Comparison of ENCODE assay signal across 7 cellular contexts in the genomic region with DNA sequence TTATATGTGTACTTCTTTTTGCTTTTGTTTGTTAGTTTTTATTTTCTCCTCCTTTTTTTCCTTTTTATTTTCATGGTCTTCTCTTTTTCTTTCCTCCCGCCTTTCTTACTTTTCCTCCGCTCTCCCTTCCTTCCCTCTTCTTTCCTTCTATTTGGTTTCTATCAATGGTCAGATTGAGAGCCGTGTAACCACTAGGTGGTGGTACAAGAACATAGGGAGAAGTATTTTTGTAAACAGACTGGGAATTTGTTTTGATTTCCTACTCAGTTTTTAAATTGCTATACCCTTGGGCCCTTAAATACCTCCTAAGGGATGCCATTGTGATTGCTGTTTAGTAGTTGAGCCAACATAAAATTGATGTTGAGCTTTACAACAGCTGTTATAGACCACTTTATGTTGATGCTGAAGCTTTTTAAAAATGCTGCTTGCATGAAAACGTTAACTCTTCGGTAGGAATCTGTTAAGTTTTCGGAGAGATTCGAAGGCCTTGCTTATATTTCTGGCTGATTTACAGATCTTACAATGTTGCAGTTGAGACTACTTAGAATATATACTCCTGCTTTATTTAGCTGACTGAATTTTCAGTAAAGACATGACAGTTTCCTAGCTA.
DNase-seq lines count a peak whose midpoint lies in the region; ATAC-seq, FAIRE-seq and TF ChIP-seq lines count a peak whose summit lies in the region.

No MANE protein-coding gene starts in this region.

- no peak overlapping the region for H3K4me3 ChIP-seq in OCI-LY3 (ENCODE audit: low read length)
- H3K4me3 ChIP-seq in mammary epithelial cell (replicated peaks in 1 of 3; ENCODE audit: insufficient read depth in 1 of 3, low read depth in 2 of 3, low read length in 3 of 3), result no peak overlapping the region
- H3K4me3 ChIP-seq in lower lobe of right lung, result no peak overlapping the region

- H3K79me2 ChIP-seq in OCI-LY3 (ENCODE audit: low read length), result no peaks in the 10 kb centered on the region
- no peaks in the 10 kb centered on the region for H3K79me2 ChIP-seq in mammary epithelial cell (ENCODE audit: insufficient read depth, low read length)

- no peaks in the 10 kb centered on the region for H3K9me3 ChIP-seq in OCI-LY3 (ENCODE audit: insufficient read depth, low read length)
- H3K9me3 ChIP-seq in mammary epithelial cell (replicated peaks; ENCODE audit: insufficient read depth, low read length), result no peaks in the 10 kb centered on the region
- no peaks in the 10 kb centered on the region for H3K9me3 ChIP-seq in lower lobe of right lung

- H3K4me1 ChIP-seq in OCI-LY3 (ENCODE audit: low read length) (peaks cover 30% of the 10 kb centered on the region), mammary epithelial cell (ENCODE audit: insufficient read depth, low read length) (peaks cover 17% of the 10 kb centered on the region), lower lobe of right lung (no peaks in the 10 kb centered on the region)

- no peak overlapping the region for H2AFZ ChIP-seq in OCI-LY3 (ENCODE audit: low read depth, low read length)
- H2AFZ ChIP-seq in mammary epithelial cell (ENCODE audit: low read depth, low read length), result no peak overlapping the region

- WGBS in mammary epithelial cell (ENCODE audit: low coverage, missing lambda C conversion rate), result 54% methylated on average over 6 of the region's 7 CpGs

- ATAC-seq in lower lobe of right lung (no peak), HG03039 (IDR thresholded peaks at IDR 0.05; ENCODE audit: unreplicated experiment) (no peak)

- intact Hi-C loops in mammary epithelial cell (cut with micrococcal nuclease), result loop anchor here (1.0 to 10.0 kb wide), 7 partner anchors 190 to 1030 kb away; a partner anchor contains a TSS
- intact Hi-C loops in lower lobe of right lung (cut with DNase I), result loop anchor here (10.0 kb wide), 1 partner anchor 360 kb away; no protein-coding TSS in a partner anchor

- FAIRE-seq in HTR-8/SVneo (lab: Jason Lieb, UNC), result no peak

- DNase-seq in DMS79 treated with DMSO at 0.1 percent for 48 hours (lab: John Stamatoyannopoulos, UW) (peak; percentile 93), HTR-8/SVneo (ENCODE audit: insufficient read length, low spot score) (peak; percentile 17), mammary epithelial cell (peak; percentile 48), lower lobe of right lung (no peak), GF-D8 (lab: John Stamatoyannopoulos, UW) (no peak)

- H3K27me3 ChIP-seq in OCI-LY3 (ENCODE audit: low read depth, low read length) (peaks cover 51% of the 10 kb centered on the region), mammary epithelial cell (ENCODE audit: insufficient read depth, low read length) (no peaks in the 10 kb centered on the region), lower lobe of right lung (ENCODE audit: low read depth) (no peaks in the 10 kb centered on the region)

- no peak overlapping the region for H3K9ac ChIP-seq in OCI-LY3 (ENCODE audit: low read length)
- no peak overlapping the region for H3K9ac ChIP-seq in mammary epithelial cell (ENCODE audit: insufficient read depth, low read length)

- H3K27ac ChIP-seq in OCI-LY3 (ENCODE audit: low read length) (no peak overlapping the region), mammary epithelial cell (ENCODE audit: insufficient read depth, low read depth, low read length) (no peak overlapping the region), lower lobe of right lung (no peak overlapping the region)

- H3K36me3 ChIP-seq in OCI-LY3 (replicated peaks; ENCODE audit: low read depth, low read length) (no peaks in the 10 kb centered on the region), mammary epithelial cell (ENCODE audit: insufficient read depth, low read length) (no peaks in the 10 kb centered on the region), lower lobe of right lung (no peaks in the 10 kb centered on the region)

- BruUV-seq in mammary epithelial cell (replicated peaks; lab: Mats Ljungman, UMichigan), result no TSS peak

- dilution Hi-C loops in mammary epithelial cell (cut with HindIII; ENCODE audit: low sequenced_read_pairs), result no loop called here

- CTCF ChIA-PET in mammary epithelial cell (lab: Charles Lee; ENCODE audit: low non-redundant PET), result interaction anchor here (0.6 to 1.0 kb wide), 3 partner anchors 86 to 611 kb away, joined by 3 to 4 read pairs (median 4); a partner anchor contains a TSS

- H3K4me2 ChIP-seq in OCI-LY3 (ENCODE audit: low read length) (no peak overlapping the region; the same call in 1 of the 2 replicates), mammary epithelial cell (ENCODE audit: insufficient read depth, low read depth, low read length) (no peak overlapping the region)

- H4K20me1 ChIP-seq in OCI-LY3 (ENCODE audit: insufficient read depth, low read length) (0 out of 2 replicates have a peak, but pooled peaks cover 4% of the 10 kb centered on the region), mammary epithelial cell (ENCODE audit: insufficient read depth, low read length) (no peaks in the 10 kb centered on the region)

- in situ Hi-C loops in mammary epithelial cell (cut with MboI; ENCODE audit: low sequenced_read_pairs in 2 of 2), result loop anchor here (10.0 to 25.0 kb wide), 3 partner anchors 358 to 608 kb away; a partner anchor contains a TSS

- TF ChIP-seq CTCF in OCI-LY3 (IDR thresholded peaks at IDR 0.05; ENCODE audit: low read depth, low read length) (peak; percentile 94), mammary epithelial cell (conservative IDR thresholded peaks at IDR 0.05 in 1 of 2, IDR thresholded peaks at IDR 0.05 in 1 of 2; ENCODE audit: extremely low read depth in 1 of 2, insufficient read depth in 1 of 2, low read depth in 1 of 2, low read length in 2 of 2) (peak; percentile 68 to 82), lower lobe of right lung (IDR thresholded peaks at IDR 0.05) (peak; percentile 62)

Comparison
In these comparisons a context has a peak if more than half of its experiments do, and no peak if none do; other contexts are left out.
1. DNase-seq: peak in DMS79 treated with DMSO at 0.1 percent for 48 hours (single experiment), HTR-8/SVneo (single experiment) and mammary epithelial cell (single experiment); none in lower lobe of right lung (single experiment) and GF-D8 (single experiment).
2. Peak in every context shown above with its lines, with median percentiles within 50 percentile points of each other: CTCF ChIP-seq.